ENCODE assay signal across 13 cellular contexts in the genomic region with DNA sequence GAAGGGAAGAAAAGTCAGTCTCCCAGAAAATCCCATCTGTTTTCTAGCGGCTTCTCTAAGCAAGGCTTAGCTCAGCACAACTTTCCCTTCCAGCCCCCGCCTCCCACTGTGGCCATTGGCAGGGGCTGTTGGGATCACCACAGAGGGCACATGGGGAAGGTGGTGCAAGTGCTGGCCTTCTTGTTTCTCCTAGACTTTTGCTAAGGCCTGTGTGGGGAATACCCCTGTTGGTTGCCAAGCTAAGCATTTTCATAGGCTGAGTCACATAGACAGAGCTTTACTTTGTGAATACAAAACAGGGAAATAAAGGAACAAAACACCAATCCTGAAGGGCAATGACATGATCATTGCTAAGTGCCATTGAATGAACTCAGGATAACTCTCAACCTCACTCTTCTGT.
DNase-seq lines count a peak whose midpoint lies in the region; ATAC-seq, FAIRE-seq and TF ChIP-seq lines count a peak whose summit lies in the region.
"Had no signal": no experiment of that assay in that cellular context is flagged by ENCODE, and none has a peak within 500 bp of the region (broad histone marks: within the 10 kb centered on the region; RNA-seq: fewer than 3 reads in every experiment).

No MANE protein-coding gene starts in this region.

- in situ Hi-C loops in ACHN (cut with HindIII; ENCODE audit: low pct_ligation_motif_present, low pct_unique_long_range_greater_than_20kb, low sequenced_read_pairs): no loop called here

- DNase-seq in ACHN (peak; percentile 69), HPDE6-E6E7 (ENCODE audit: extremely low spot score) (peak; percentile 40), brain pericyte (ENCODE audit: low read depth, low spot score) (peak; percentile 80), kidney tubule cell (ENCODE audit: low spot score) (peak; percentile 92), GM10248 (ENCODE audit: extremely low spot score) (no peak), D721Med (ENCODE audit: insufficient read length, low spot score) (no peak)
- DNase-seq in activated effector memory CD4-positive, alpha-beta T cell treated with anti-CD3 and anti-CD28 coated beads, Interleukin-2, amount 50 U/mL, for 16 hours: no peak
- DNase-seq: activated naive CD4-positive, alpha-beta T cell treated with anti-CD3 and anti-CD28 coated beads for 36 hours; effector memory CD4-positive, alpha-beta T cell; islet precursor cell had no signal

- no peak for ATAC-seq in GM18907 (IDR thresholded peaks at IDR 0.05; ENCODE audit: unreplicated experiment)
- ATAC-seq: activated CD4-positive, CD25-positive, alpha-beta regulatory T cell treated with anti-CD3 and anti-CD28 coated beads, Interleukin-2, amount 50 U/mL, for 24 hours; Right ventricle myocardium inferior had no signal

- FAIRE-seq in D721Med (lab: Jason Lieb, UNC): no peak

- POLR2A ChIA-PET in GM10248 (lab: Yijun Ruan, JAX): no interaction called here

- CTCF ChIA-PET in GM10248 (lab: Yijun Ruan, JAX): no interaction called here

- TF ChIP-seq CTCF in GM10248 (IDR thresholded peaks at IDR 0.05; ENCODE audit: control extremely low read depth, extremely low read depth, low read depth, missing control alignments) (no peak), D721Med (IDR thresholded peaks at IDR 0.05; ENCODE audit: insufficient read depth, missing control alignments) (no peak)

Comparison
In these comparisons a context has a peak if more than half of its experiments do, and no peak if none do; other contexts are left out.
1. DNase-seq: peak in ACHN (single experiment), HPDE6-E6E7 (single experiment), brain pericyte (single experiment) and kidney tubule cell (single experiment); none in activated effector memory CD4-positive, alpha-beta T cell treated with anti-CD3 and anti-CD28 coated beads, Interleukin-2, amount 50 U/mL, for 16 hours (single experiment), GM10248 (single experiment) and D721Med (single experiment).